Comparison of ENCODE assay signal across 8 cellular contexts in the genomic region with DNA sequence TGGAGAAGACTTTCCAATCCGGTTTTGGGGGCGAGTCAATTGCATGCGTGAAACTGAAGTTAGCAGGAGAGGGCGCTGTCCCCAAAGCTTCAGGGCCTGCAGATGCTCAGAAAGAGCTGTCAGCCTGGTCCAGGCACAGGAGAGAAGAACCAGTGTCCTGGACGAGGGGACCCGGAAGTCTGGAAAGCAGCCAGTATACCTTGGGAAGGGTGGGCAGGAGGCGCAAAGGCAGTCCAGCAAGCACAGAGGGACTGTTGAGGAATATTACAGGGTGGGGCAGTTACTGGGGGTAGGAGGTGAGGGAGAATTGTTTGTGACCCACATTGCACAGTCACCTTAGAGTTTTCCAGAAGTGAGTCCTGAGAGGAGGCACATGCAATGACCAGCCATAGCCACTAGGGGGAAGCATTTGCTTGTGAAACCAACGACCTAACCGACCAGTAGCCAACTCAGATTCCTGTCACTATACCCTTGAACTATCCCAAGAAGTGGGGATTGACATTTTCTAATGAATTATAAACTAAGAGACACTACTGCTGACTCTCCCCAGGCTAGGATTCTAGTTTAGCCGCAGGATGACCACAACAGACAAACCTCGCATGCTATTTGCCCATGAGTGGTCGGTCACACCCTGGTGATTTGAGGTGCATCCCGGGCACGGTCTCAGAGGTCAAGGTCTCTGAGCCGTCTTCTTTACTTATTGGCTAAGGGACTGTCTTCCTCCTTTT.
DNase-seq lines count a peak whose midpoint lies in the region; ATAC-seq and TF ChIP-seq lines count a peak whose summit lies in the region.

No MANE protein-coding gene starts in this region.

- ATAC-seq in GM18861 (IDR thresholded peaks at IDR 0.05; ENCODE audit: unreplicated experiment) = peak; percentile 89
- peak; percentile 84 for ATAC-seq in HG03060 (IDR thresholded peaks at IDR 0.05; ENCODE audit: low read depth, unreplicated experiment)
- peak; percentile 93 for ATAC-seq in WTC11

- CTCF ChIA-PET in WTC11 (lab: Charles Lee) = interaction anchor here (0.6 to 2.5 kb wide), 26 partner anchors 10 to 1476 kb away, joined by 3 to 14 read pairs (median 4); partner anchors contain the start of genes OSR1 and RDH14

- H3K27ac Mint-ChIP-seq in WTC11 = no peak overlapping the region

- TF ChIP-seq CTCF in AG09309 (IDR thresholded peaks at IDR 0.05; ENCODE audit: control insufficient read depth, insufficient read depth, low read depth, low read length, missing control alignments) = peak; percentile 89
- peak; percentile 94 for TF ChIP-seq CTCF in WTC11 (IDR thresholded peaks at IDR 0.05)

- H3K4me3 ChIP-seq in AG09309 (ENCODE audit: control insufficient read depth, low read depth, low read length) = no peak overlapping the region

- DNase-seq in AG09309 (ENCODE audit: low read depth) = peak; percentile 60
- peak; percentile 33 for DNase-seq in NCI-H2107 treated with DMSO at 0.1 percent for 48 hours (lab: John Stamatoyannopoulos, UW; ENCODE audit: unreplicated experiment)
- peak; percentile 87 for DNase-seq in WTC11 (ENCODE audit: low spot score)
- peak; percentile 71 for DNase-seq in cerebellar cortex (ENCODE audit: low spot score)
- DNase-seq in left kidney (ENCODE audit: low read depth, low spot score) = peak; percentile 91
- DNase-seq in stimulated activated CD4-positive, alpha-beta T cell treated with anti-CD3 and anti-CD28 coated beads, Interleukin-4, amount 100 ng/mL, for 24 hours = peak; percentile 64

- POLR2A ChIA-PET in WTC11 (lab: Charles Lee) = interaction anchor here (0.6 to 1.0 kb wide), 2 partner anchors 173 to 1261 kb away, joined by 3 to 4 read pairs; partner anchors contain the start of gene RDH14

- H3K36me3 Mint-ChIP-seq in WTC11 = no peaks in the 10 kb centered on the region

- no peaks in the 10 kb centered on the region for H3K9me3 Mint-ChIP-seq in WTC11

- H3K4me1 Mint-ChIP-seq in WTC11 = no peaks in the 10 kb centered on the region

- no peaks in the 10 kb centered on the region for H3K27me3 Mint-ChIP-seq in WTC11 (ENCODE audit: low read depth)

- H3K4me3 Mint-ChIP-seq in WTC11 = no peak overlapping the region

TF ChIP-seq in WTC11, 78 proteins besides CTCF, POLR2A, EP300 and RAD21:
- no peak for TF ChIP-seq HMGA2 (CRISPR knock-in tag; IDR thresholded peaks at IDR 0.05)
- TF ChIP-seq ETV6 (CRISPR knock-in tag; IDR thresholded peaks at IDR 0.05) = peak; percentile 33; the same call in 1 of the 2 replicates
- no peak for TF ChIP-seq GTF2I (CRISPR knock-in tag; conservative IDR thresholded peaks at IDR 0.05)

Comparison
In these comparisons a context has a peak if more than half of its experiments do, and no peak if none do; other contexts are left out.
1. DNase-seq: peak in every context shown above with its lines; median percentile 91 in left kidney; 87 in WTC11; 71 in cerebellar cortex; 64 in stimulated activated CD4-positive, alpha-beta T cell treated with anti-CD3 and anti-CD28 coated beads, Interleukin-4, amount 100 ng/mL, for 24 hours; 60 in AG09309; 33 in NCI-H2107 treated with DMSO at 0.1 percent for 48 hours.